ENCODE assay signal across 22 cellular contexts in genomic region chr1:3235496-3235895, GRCh38.
DNase-seq lines count a peak whose midpoint lies in the region; ATAC-seq, FAIRE-seq and TF ChIP-seq lines count a peak whose summit lies in the region.
"Had no signal": no experiment of that assay in that cellular context is flagged by ENCODE, and none has a peak within 500 bp of the region (broad histone marks: within the 10 kb centered on the region; RNA-seq: fewer than 3 reads in every experiment).

No MANE protein-coding gene starts in this region.

- intact Hi-C loops in Right ventricle myocardium inferior (cut with DNase I), result no loop called here
- intact Hi-C loops in Right ventricle myocardium superior (cut with DNase I), result no loop called here
- intact Hi-C loops in HepG2 (cut with micrococcal nuclease; ENCODE audit: unreplicated experiment), result no loop called here
- intact Hi-C loops in right lobe of liver (cut with DNase I), result no loop called here

- no peak overlapping the region for H3K14ac ChIP-seq in H1 (ENCODE audit: insufficient read length)

- H3K4ac ChIP-seq in H1 (replicated peaks; ENCODE audit: insufficient read length, low read depth, low read length), result no peak overlapping the region

- no peak overlapping the region for H2AFZ ChIP-seq in HepG2 (ENCODE audit: low read length)
- no peak overlapping the region for H2AFZ ChIP-seq in H1 (ENCODE audit: low read length)

- H2BK120ac ChIP-seq in H1 (replicated peaks; ENCODE audit: low read depth, low read length), result no peak overlapping the region

- no peak for ATAC-seq in Right ventricle myocardium inferior
- no peak for ATAC-seq in Right ventricle myocardium superior (ENCODE audit: poor library complexity)
- ATAC-seq in HepG2, result no peak
- ATAC-seq in right lobe of liver, result no peak
- no peak for ATAC-seq in SK-N-SH treated with all-trans-retinoic acid at 6 μM for 48 hours
- no peak for ATAC-seq in HG03095 (IDR thresholded peaks at IDR 0.05; ENCODE audit: unreplicated experiment)
- ATAC-seq: A549; CD8-positive, alpha-beta T cell had no signal

- no peaks in the 10 kb centered on the region for H3K79me1 ChIP-seq in H1 (ENCODE audit: low read depth, low read length)

- no peak overlapping the region for H3K23ac ChIP-seq in H1 (ENCODE audit: insufficient read length)

- no peak overlapping the region for H2BK15ac ChIP-seq in H1 (ENCODE audit: low read length)

- H2AK5ac ChIP-seq in H1 (ENCODE audit: low read depth, low read length), result no peak overlapping the region

- WGBS in HepG2 (ENCODE audit: low lambda C conversion rate), result 92% methylated on average over 3 of the region's 15 CpGs
- WGBS in right lobe of liver (ENCODE audit: insufficient coverage, low coverage, low lambda C conversion rate, missing lambda C conversion rate), result 87% methylated on average over 4 of the region's 15 CpGs
- WGBS in H1 (ENCODE audit: extremely low coverage in 1 of 2, insufficient coverage in 1 of 2, insufficient read length in 1 of 2, insufficient replicate concordance in 2 of 2, low coverage in 1 of 2, low lambda C conversion rate in 2 of 2, missing lambda C conversion rate in 1 of 2), 2 experiments, result 82% methylated on average over 8 of the region's 15 CpGs; no CpG with 5 or more reads in 1 of the 2 experiments

- CTCF ChIA-PET in HepG2 (lab: Yijun Ruan, JAX; ENCODE audit: low intra/inter-chr PET ratio, low total read pairs) (no interaction called here), H1 (lab: Charles Lee; ENCODE audit: partially characterized antibody) (interaction anchor here (0.8 to 2.3 kb wide), 3 partner anchors 8 to 182 kb away, joined by 3 to 5 read pairs (median 4); no protein-coding TSS in a partner anchor)

- H2BK5ac ChIP-seq in H1 (ENCODE audit: low read depth, low read length), result no peak overlapping the region

- POLR2A ChIA-PET in HepG2 (lab: Yijun Ruan, JAX), result interaction anchor here (1.7 to 2.7 kb wide), 2 partner anchors 14 to 16 kb away, joined by 8 to 10 read pairs; no protein-coding TSS in a partner anchor
- POLR2A ChIA-PET in H1 (lab: Charles Lee; ENCODE audit: partially characterized antibody), result no interaction called here

- no TSS peak for BruUV-seq in HepG2 (replicated peaks; lab: Mats Ljungman, UMichigan)

- H3K4me2 ChIP-seq in HepG2 (ENCODE audit: low read depth, low read length) (no peak overlapping the region), H1 (ENCODE audit: insufficient read depth in 1 of 2, low read depth in 2 of 2, low read length in 2 of 2) (no peak overlapping the region)
- H3K4me2 ChIP-seq: A549; BLaER1 treated with 17β-estradiol and CSF1 and Interleukin-3, amounts not matched to agents 10 nM and 100 nM had no signal

- no peaks in the 10 kb centered on the region for H4K20me1 ChIP-seq in HepG2 (ENCODE audit: insufficient read depth, low read length)
- no peaks in the 10 kb centered on the region for H4K20me1 ChIP-seq in H1 (replicated peaks in 1 of 2; ENCODE audit: control insufficient read depth in 1 of 2, insufficient read depth in 2 of 2, low read length in 2 of 2)

- no peak for TF ChIP-seq CTCF in HepG2 (CRISPR knock-in tag; IDR thresholded peaks at IDR 0.05)
- no peak for TF ChIP-seq CTCF in right lobe of liver (IDR thresholded peaks at IDR 0.05)
- TF ChIP-seq CTCF in H1 (IDR thresholded peaks at IDR 0.05; ENCODE audit: control extremely low read depth in 1 of 3, insufficient read depth in 1 of 3, low read depth in 1 of 3, low read length in 3 of 3), result no peak

- peak overlapping the region; percentile 62; the same call in 1 of the 2 replicates for H4K8ac ChIP-seq in H1 (ENCODE audit: extremely low read depth, insufficient read depth, low read length)

- in situ Hi-C loops in HepG2 (cut with HindIII; ENCODE audit: extremely low pct_ligation_motif_present, low pct_unique_long_range_greater_than_20kb), result no loop called here

- TF ChIP-seq EP300 in HepG2 (IDR thresholded peaks at IDR 0.05; ENCODE audit: low read depth in 2 of 2, low read length in 2 of 2) (no peak), HepG2 (CRISPR knock-in tag; IDR thresholded peaks at IDR 0.05; ENCODE audit: borderline replicate concordance) (no peak), H1 (IDR thresholded peaks at IDR 0.05; ENCODE audit: borderline replicate concordance in 1 of 2, low read depth in 2 of 2, low read length in 2 of 2) (no peak)

- TF ChIP-seq RAD21 in HepG2 (CRISPR knock-in tag; IDR thresholded peaks at IDR 0.05) (no peak), H1 (IDR thresholded peaks at IDR 0.05 in 1 of 2, conservative IDR thresholded peaks at IDR 0.05 in 1 of 2; ENCODE audit: low read depth in 2 of 2, low read length in 2 of 2) (no peak)

- H3K56ac ChIP-seq in H1 (replicated peaks; ENCODE audit: insufficient read length, low read depth, low read length), result no peak overlapping the region

- DNase-seq in Right ventricle myocardium inferior (ENCODE audit: missing footprints) (peak; percentile 37), Right ventricle myocardium superior (no peak), HepG2 (ENCODE audit: low spot score) (no peak), right lobe of liver (no peak), H1 (ENCODE audit: low read depth in 1 of 2, low spot score in 2 of 2) (no peak)
- DNase-seq: AML-193; Caco-2; Calu3; CD4-positive, alpha-beta T cell; CD8-positive, alpha-beta T cell; DMS79 treated with DMSO at 0.1 percent for 48 hours; GF-D8 had no signal

- no peak for TF ChIP-seq POLR2A in HepG2 (IDR thresholded peaks at IDR 0.05; ENCODE audit: insufficient read depth in 1 of 2, low read depth in 2 of 2, low read length in 2 of 2)
- TF ChIP-seq POLR2A in right lobe of liver (IDR thresholded peaks at IDR 0.05), result no peak
- no peak for TF ChIP-seq POLR2A in H1 (IDR thresholded peaks at IDR 0.05; ENCODE audit: control extremely low read depth in 1 of 2, low read depth in 2 of 2, low read length in 2 of 2)

- H3K79me2 ChIP-seq in HepG2 (ENCODE audit: insufficient read depth, low read length) (no peaks in the 10 kb centered on the region), H1 (ENCODE audit: control insufficient read depth in 1 of 2, insufficient read depth in 2 of 2, low read length in 2 of 2) (no peaks in the 10 kb centered on the region)

- H3K27ac ChIP-seq in HepG2 (ENCODE audit: extremely low read length, insufficient read depth, low read length) (no peak overlapping the region), right lobe of liver (no peak overlapping the region), H1 (ENCODE audit: low read depth, low read length) (no peak overlapping the region)
- H3K27ac ChIP-seq: 22Rv1; A549; BLaER1 treated with 17β-estradiol and CSF1 and Interleukin-3, amounts not matched to agents 10 nM and 100 nM; C4-2B had no signal

- no peak overlapping the region for H2BK12ac ChIP-seq in H1 (ENCODE audit: low read depth, low read length)

- H3K9ac ChIP-seq in HepG2 (ENCODE audit: insufficient read depth, low read depth, low read length), result no peak overlapping the region
- no peak overlapping the region for H3K9ac ChIP-seq in H1 (replicated peaks in 1 of 4; ENCODE audit: extremely low read depth in 1 of 4, low read depth in 3 of 4, low read length in 3 of 4)
- H3K9ac ChIP-seq: BLaER1 treated with 17β-estradiol and CSF1 and Interleukin-3, amounts not matched to agents 10 nM and 100 nM had no signal

- no peak overlapping the region for H3K18ac ChIP-seq in H1 (ENCODE audit: extremely low read depth, low read length)

- H3K4me1 ChIP-seq in HepG2 (ENCODE audit: insufficient read depth, low read length) (peaks cover 74% of the 10 kb centered on the region), right lobe of liver (no peaks in the 10 kb centered on the region), H1 (replicated peaks in 1 of 4; ENCODE audit: control insufficient read depth in 3 of 4, insufficient read depth in 4 of 4, low read length in 3 of 4) (peaks cover 0 to 3% (median 0%) of the 10 kb centered on the region in 4 experiments; a peak in 1 of 7 replicates)
- H3K4me1 ChIP-seq: A549, Caco-2 had no signal

- H3K4me3 ChIP-seq in HepG2 (replicated peaks in 1 of 3; ENCODE audit: insufficient read depth in 1 of 3, low read depth in 2 of 3, low read length in 3 of 3) (no peak overlapping the region), right lobe of liver (no peak overlapping the region), H1 (ENCODE audit: extremely low read depth in 1 of 4, insufficient read depth in 2 of 4, low read depth in 3 of 4, low read length in 4 of 4) (no peak overlapping the region)
- H3K4me3 ChIP-seq: A549; BLaER1 treated with 17β-estradiol and CSF1 and Interleukin-3, amounts not matched to agents 10 nM and 100 nM had no signal

- H3K36me3 ChIP-seq in HepG2 (replicated peaks in 1 of 2; ENCODE audit: control insufficient read depth in 1 of 2, insufficient read depth in 2 of 2, low read length in 2 of 2), result no peaks in the 10 kb centered on the region
- H3K36me3 ChIP-seq in right lobe of liver, result no peaks in the 10 kb centered on the region
- no peaks in the 10 kb centered on the region for H3K36me3 ChIP-seq in H1 (ENCODE audit: control insufficient read depth in 2 of 4, insufficient read depth in 4 of 4, low read length in 3 of 4)
- H3K36me3 ChIP-seq: BLaER1 treated with 17β-estradiol and CSF1 and Interleukin-3, amounts not matched to agents 10 nM and 100 nM had no signal

- H3K27me3 ChIP-seq in HepG2 (ENCODE audit: control insufficient read depth in 1 of 2, insufficient read depth in 2 of 2, low read length in 2 of 2) (no peaks in the 10 kb centered on the region; a peak in 1 of 5 replicates), right lobe of liver (no peaks in the 10 kb centered on the region), H1 (replicated peaks in 1 of 4; ENCODE audit: control insufficient read depth in 3 of 4, extremely low read depth in 1 of 4, insufficient read depth in 3 of 4, low read length in 3 of 4) (no peaks in the 10 kb centered on the region)

- H4K5ac ChIP-seq in H1 (ENCODE audit: insufficient read length, low read depth, low read length), result no peak overlapping the region

- H3K23me2 ChIP-seq in H1 (ENCODE audit: low read depth, low read length), result no peaks in the 10 kb centered on the region

- FAIRE-seq in HepG2 (lab: Jason Lieb, UNC) (no peak), H1 (lab: Jason Lieb, UNC) (no peak)
- FAIRE-seq: A549, D721Med, G401.6, GM12891, GM19239 had no signal

- no peak overlapping the region for H4K91ac ChIP-seq in H1 (replicated peaks; ENCODE audit: insufficient read length, low read length)

- no peaks in the 10 kb centered on the region for H3K9me3 ChIP-seq in HepG2 (ENCODE audit: low read length)
- H3K9me3 ChIP-seq in right lobe of liver, result no peaks in the 10 kb centered on the region
- no peaks in the 10 kb centered on the region for H3K9me3 ChIP-seq in H1 (ENCODE audit: insufficient read depth in 2 of 2, low read depth in 1 of 2, low read length in 1 of 2)
- H3K9me3 ChIP-seq: A549; BLaER1 treated with 17β-estradiol and CSF1 and Interleukin-3, amounts not matched to agents 10 nM and 100 nM; Caco-2 had no signal

- no peak overlapping the region for H2BK20ac ChIP-seq in H1 (ENCODE audit: low read length)

TF ChIP-seq in H1, 55 proteins besides CTCF, POLR2A, EP300 and RAD21 (continues in another document):
- TF ChIP-seq KDM4A (IDR thresholded peaks at IDR 0.05; ENCODE audit: low read depth, low read length, severe bottlenecking) (no peak), CBX5 (IDR thresholded peaks at IDR 0.05; ENCODE audit: low read depth, low read length) (no peak)
